ENCODE assay signal across 8 cellular contexts in genomic region chr1:3170566-3171453, GRCh38.
DNase-seq lines count a peak whose midpoint lies in the region; ATAC-seq and TF ChIP-seq lines count a peak whose summit lies in the region.

No MANE protein-coding gene starts in this region.

- no peak overlapping the region for H2BK20ac ChIP-seq in H9 (ENCODE audit: low read depth, low read length, poor library complexity, severe bottlenecking)

- no peaks in the 10 kb centered on the region for H3K23me2 ChIP-seq in H9 (ENCODE audit: insufficient read length, low read depth, low read length, poor library complexity, severe bottlenecking)

- H2AFZ ChIP-seq in H9 (ENCODE audit: low read length) = no peak overlapping the region

- DNase-seq in H9 (no peak), hypothalamus (lab: John Stamatoyannopoulos, UW) (peak in 49 of 51 donors; percentile 30 to 91 (median 80)), LoVo (ENCODE audit: low spot score) (no peak), GM13976 (ENCODE audit: low spot score) (no peak)
- no peak for DNase-seq in effector CD4-positive, alpha-beta T cell

- no peak overlapping the region for H3K56ac ChIP-seq in H9 (ENCODE audit: insufficient read length, low read depth, low read length)

- H3K27ac Mint-ChIP-seq in H9 = peak overlapping the region; percentile 49 to 89 (median 81); a peak in 3 of 7 replicates

- H3K4ac ChIP-seq in H9 (ENCODE audit: low read depth, low read length) = no peak overlapping the region

- no peak overlapping the region for H3K4me2 ChIP-seq in H9 (ENCODE audit: insufficient read depth, insufficient read length, low read length)

- peaks cover 2% of the 10 kb centered on the region; the same call in 1 of the 2 replicates for H3K27me3 Mint-ChIP-seq in H9 (ENCODE audit: low read depth)

- no peak overlapping the region for H2AK5ac ChIP-seq in H9 (ENCODE audit: insufficient read length, low read length)

- H3K4me1 ChIP-seq in H9 (ENCODE audit: insufficient read depth, low read length) = no peaks in the 10 kb centered on the region
- peaks cover 31 to 54% (median 40%) of the 10 kb centered on the region in 3 donors for H3K4me1 ChIP-seq in skeletal muscle tissue (ENCODE audit: control insufficient read depth in 3 of 3, insufficient read depth in 3 of 3, low read length in 3 of 3)

- H3K9me3 ChIP-seq in H9 (ENCODE audit: control insufficient read depth, low read depth, low read length) = no peaks in the 10 kb centered on the region
- H3K9me3 ChIP-seq in skeletal muscle tissue (ENCODE audit: control insufficient read depth in 3 of 3, low read length in 3 of 3) = no peaks in the 10 kb centered on the region

- in situ Hi-C loops in GM13976 (cut with MboI; ENCODE audit: low sequenced_read_pairs, unreplicated experiment) = no loop called here

- no peaks in the 10 kb centered on the region for H3K9me3 Mint-ChIP-seq in H9

- H3T11ph ChIP-seq in H9 (ENCODE audit: low read length) = no peak overlapping the region

- H4K20me1 ChIP-seq in H9 (ENCODE audit: control insufficient read depth, insufficient read depth, insufficient read length) = no peaks in the 10 kb centered on the region

- H3K79me1 ChIP-seq in H9 (ENCODE audit: insufficient read depth, low read depth, low read length, poor library complexity, severe bottlenecking) = no peaks in the 10 kb centered on the region

- no peak overlapping the region for H3K27ac ChIP-seq in H9 (ENCODE audit: insufficient read length, low read depth, low read length)
- H3K27ac ChIP-seq in VCaP = peak overlapping the region; percentile 64
- peak overlapping the region; percentile 96 for H3K27ac ChIP-seq in skeletal muscle tissue (ENCODE audit: low read depth, low read length)

- no peak for ATAC-seq in HG02970 (IDR thresholded peaks at IDR 0.05; ENCODE audit: low FRiP score, unreplicated experiment)

- no peak overlapping the region for H4K91ac ChIP-seq in H9 (ENCODE audit: insufficient read length, low read depth, low read length)

- no peak overlapping the region for H4K8ac ChIP-seq in H9 (replicated peaks; ENCODE audit: insufficient read length, low read depth, low read length)

- H3K4me3 Mint-ChIP-seq in H9 = no peak overlapping the region

- H3K79me2 ChIP-seq in H9 (ENCODE audit: insufficient read depth, low read length) = no peaks in the 10 kb centered on the region

- H3K18ac ChIP-seq in H9 (ENCODE audit: insufficient read length, low read depth, low read length) = no peak overlapping the region

- peak overlapping the region; percentile 54 to 80 (median 79) for H3K4me3 ChIP-seq in skeletal muscle tissue (ENCODE audit: low read length in 3 of 3)

- no peaks in the 10 kb centered on the region for H3K36me3 Mint-ChIP-seq in H9 (ENCODE audit: insufficient read depth in 1 of 3, low read depth in 3 of 3)

- H3K23ac ChIP-seq in H9 (ENCODE audit: insufficient read length, low read depth, low read length) = no peak overlapping the region

- H2BK15ac ChIP-seq in H9 (ENCODE audit: low read depth, low read length) = no peak overlapping the region

- TF ChIP-seq CTCF in H9 (conservative IDR thresholded peaks at IDR 0.05) (no peak), VCaP (conservative IDR thresholded peaks at IDR 0.05) (no peak), GM13976 (IDR thresholded peaks at IDR 0.05; ENCODE audit: borderline replicate concordance, control extremely low read depth, extremely low read depth, insufficient read depth, missing control alignments) (no peak)

- H3K4me1 Mint-ChIP-seq in H9 = peaks cover 0 to 14% of the 10 kb centered on the region in 2 experiments; a peak in 2 of 4 replicates

- no peak overlapping the region for H2BK12ac ChIP-seq in H9 (ENCODE audit: insufficient read length, low read depth, low read length)

- H3K14ac ChIP-seq in H9 (ENCODE audit: insufficient read depth, low read length) = no peak overlapping the region; the same call in 1 of the 2 replicates

- no peak overlapping the region for H2BK120ac ChIP-seq in H9 (ENCODE audit: low read depth, low read length, poor library complexity, severe bottlenecking)

- H2BK5ac ChIP-seq in H9 (ENCODE audit: insufficient read length, low read length) = no peak overlapping the region

- H3K9ac ChIP-seq in H9 (ENCODE audit: extremely low read depth, insufficient read length, low read length) = no peak overlapping the region
- H3K9ac ChIP-seq in skeletal muscle tissue (ENCODE audit: low read depth in 1 of 3, low read length in 3 of 3) = peak overlapping the region; percentile 73 to 97 (median 92)

- WGBS in H9 (ENCODE audit: extremely low coverage, insufficient read length, low lambda C conversion rate) = no CpG with 5 or more reads among the region's 40 CpGs

- no peak overlapping the region for H4K5ac ChIP-seq in H9 (ENCODE audit: insufficient read length, low read depth, low read length)

- no peaks in the 10 kb centered on the region for H3K36me3 ChIP-seq in skeletal muscle tissue (ENCODE audit: control insufficient read depth in 3 of 3, insufficient read depth in 3 of 3, low read length in 3 of 3)

- H3K27me3 ChIP-seq in H9 (ENCODE audit: insufficient read depth, low read length) (no peaks in the 10 kb centered on the region), skeletal muscle tissue (ENCODE audit: control insufficient read depth in 3 of 3, insufficient read depth in 3 of 3, low read length in 3 of 3) (peaks cover 0 to 8% (median 3%) of the 10 kb centered on the region in 3 donors)

Comparison
In these comparisons a context has a peak if more than half of its experiments do, and no peak if none do; other contexts are left out.
1. DNase-seq: peak in hypothalamus (49 of 51); none in H9 (single experiment), LoVo (single experiment), effector CD4-positive, alpha-beta T cell (single experiment) and GM13976 (single experiment).